ENCODE assay signal across 20 cellular contexts in genomic region chr14:68696721-68697495, GRCh38.
DNase-seq lines count a peak whose midpoint lies in the region; ATAC-seq, FAIRE-seq and TF ChIP-seq lines count a peak whose summit lies in the region.
"Had no signal": no experiment of that assay in that cellular context is flagged by ENCODE, and none has a peak within 500 bp of the region (broad histone marks: within the 10 kb centered on the region; RNA-seq: fewer than 3 reads in every experiment).

No MANE protein-coding gene starts in this region.

- 0 out of 2 replicates have a peak, but pooled peaks cover 9% of the 10 kb centered on the region for H3K36me3 Mint-ChIP-seq in HFFc6 (ENCODE audit: low read depth)
- no peaks in the 10 kb centered on the region for H3K36me3 Mint-ChIP-seq in endodermal cell (ENCODE audit: low read depth)
- H3K36me3 Mint-ChIP-seq: CD8-positive, alpha-beta T cell had no signal

- no peaks in the 10 kb centered on the region for H3K36me3 ChIP-seq in endodermal cell (ENCODE audit: control insufficient read depth, insufficient read depth, low read length)
- H3K36me3 ChIP-seq: BE2C had no signal

- no peak overlapping the region for H3K9ac ChIP-seq in endodermal cell (ENCODE audit: extremely low read depth, low read length, poor library complexity, severe bottlenecking)

- intact Hi-C loops in posterior vena cava (cut with DNase I) = no loop called here

- H3K4me1 Mint-ChIP-seq in HFFc6 (ENCODE audit: low read depth) (peaks cover 48% of the 10 kb centered on the region), endodermal cell (peaks cover 10% of the 10 kb centered on the region)

- WGBS in A549 (ENCODE audit: missing lambda C conversion rate) = 93% methylated on average over 6 of the region's 6 CpGs
- WGBS in endodermal cell (ENCODE audit: insufficient coverage in 1 of 2, insufficient read length in 1 of 2), 2 experiments = 90 to 100% methylated on average over 2 to 5 of the region's 6 CpGs

- TF ChIP-seq POLR2A in A549 (IDR thresholded peaks at IDR 0.05; ENCODE audit: low read length) = no peak
- TF ChIP-seq POLR2A in GM18505 (IDR thresholded peaks at IDR 0.05; ENCODE audit: borderline replicate concordance, extremely low read depth, insufficient read depth, insufficient read length) = no peak

- FAIRE-seq in A549 (lab: Jason Lieb, UNC) = no peak
- FAIRE-seq: RCC 7860 had no signal

- H3K4me2 ChIP-seq in A549 = no peak overlapping the region

- no peak overlapping the region for H3K4me3 ChIP-seq in A549
- no peak overlapping the region for H3K4me3 ChIP-seq in endodermal cell (ENCODE audit: low read length)

- no peak for TF ChIP-seq RAD21 in A549 (conservative IDR thresholded peaks at IDR 0.05 in 1 of 2, IDR thresholded peaks at IDR 0.05 in 1 of 2)

- ATAC-seq in A549 = no peak
- ATAC-seq in activated CD4-positive, CD25-positive, alpha-beta regulatory T cell treated with anti-CD3 and anti-CD28 coated beads, Interleukin-2, amount 50 U/mL, for 24 hours = no peak
- ATAC-seq in GM18505 (IDR thresholded peaks at IDR 0.05; ENCODE audit: unreplicated experiment) = no peak
- ATAC-seq in GM21723 (IDR thresholded peaks at IDR 0.05; ENCODE audit: unreplicated experiment) = no peak
- ATAC-seq: CD8-positive, alpha-beta T cell had no signal

- POLR2A ChIA-PET in A549 (lab: Yijun Ruan, JAX) = interaction anchor here (1.4 kb wide), 1 partner anchor 15 kb away, joined by 3 read pairs; no protein-coding TSS in a partner anchor

- TF ChIP-seq CTCF in A549 (IDR thresholded peaks at IDR 0.05) (no peak), HFFc6 (IDR thresholded peaks at IDR 0.05) (no peak), endodermal cell (conservative IDR thresholded peaks at IDR 0.05) (no peak)

- H3K27ac ChIP-seq in A549 (peak overlapping the region; percentile 86 to 94), endodermal cell (ENCODE audit: low read depth, low read length) (no peak overlapping the region)
- H3K27ac ChIP-seq: HL-60 had no signal

- H3K4me3 Mint-ChIP-seq in HFFc6 (no peak overlapping the region), endodermal cell (no peak overlapping the region)
- H3K4me3 Mint-ChIP-seq: CD8-positive, alpha-beta T cell had no signal

- no peak for TF ChIP-seq EP300 in A549 (IDR thresholded peaks at IDR 0.05)

- peaks cover 15% of the 10 kb centered on the region; the same call in 1 of the 3 replicates for H3K9me3 ChIP-seq in A549
- H3K9me3 ChIP-seq in endodermal cell (ENCODE audit: control insufficient read depth, low read length) = no peaks in the 10 kb centered on the region
- H3K9me3 ChIP-seq: BE2C had no signal

- H3K27me3 Mint-ChIP-seq in HFFc6 (ENCODE audit: insufficient read depth) = no peaks in the 10 kb centered on the region; the same call in 1 of the 2 replicates
- peaks cover 36% of the 10 kb centered on the region for H3K27me3 Mint-ChIP-seq in endodermal cell (ENCODE audit: insufficient read depth)

- H3K4me1 ChIP-seq in A549 = peaks cover 34% of the 10 kb centered on the region
- H3K4me1 ChIP-seq in endodermal cell (ENCODE audit: control insufficient read depth, insufficient read depth, low read length) = no peaks in the 10 kb centered on the region
- H3K4me1 ChIP-seq: BE2C had no signal

- CTCF ChIA-PET in A549 (lab: Yijun Ruan, JAX) = no interaction called here

- H3K27me3 ChIP-seq in endodermal cell (ENCODE audit: control insufficient read depth, insufficient read depth, low read length, poor library complexity, severe bottlenecking) = peaks cover 10% of the 10 kb centered on the region
- H3K27me3 ChIP-seq: BE2C had no signal

- H3K27ac Mint-ChIP-seq in HFFc6 = peak overlapping the region; percentile 30; the same call in 1 of the 2 replicates
- H3K27ac Mint-ChIP-seq in endodermal cell = no peak overlapping the region
- H3K27ac Mint-ChIP-seq: CD8-positive, alpha-beta T cell had no signal

- DNase-seq in A549 (ENCODE audit: low read depth in 1 of 2, low spot score in 1 of 2) (no peak), HFFc6 (no peak), endodermal cell (peak; percentile 23), posterior vena cava (ENCODE audit: low spot score) (peak; percentile 47)
- DNase-seq: ACHN; BE2C; CD8-positive, alpha-beta T cell; DND-41; GDM1; KG1; NCI-H1092 treated with DMSO at 0.1 percent for 48 hours; NCI-H187 treated with DMSO at 0.1 percent for 48 hours; NCI-H2171 treated with DMSO at 0.1 percent for 48 hours; NCI-H510A; SIG-M5 had no signal

- H3K9me3 Mint-ChIP-seq in HFFc6 (peaks cover 4% of the 10 kb centered on the region; the same call in 1 of the 2 replicates), endodermal cell (peaks cover 12% of the 10 kb centered on the region)

TF ChIP-seq in A549, 52 proteins besides CTCF, POLR2A, EP300 and RAD21:
- TF ChIP-seq ZNF302 (CRISPR knock-in tag; IDR thresholded peaks at IDR 0.05) (no peak), KDM1A (IDR thresholded peaks at IDR 0.05; ENCODE audit: low read depth) (no peak), HDAC2 (IDR thresholded peaks at IDR 0.05) (no peak), EHMT2 (IDR thresholded peaks at IDR 0.05; ENCODE audit: low read depth) (no peak), HOXB13 (CRISPR knock-in tag; IDR thresholded peaks at IDR 0.05; ENCODE audit: low read depth) (no peak), CHD4 (IDR thresholded peaks at IDR 0.05; ENCODE audit: borderline replicate concordance) (no peak)

Comparison
In these comparisons a context has a peak if more than half of its experiments do, and no peak if none do; other contexts are left out.
1. DNase-seq: peak in endodermal cell (single experiment) and posterior vena cava (single experiment); none in A549 (0 of 2) and HFFc6 (single experiment).